In genomic region chr18:79988079-79988924, GRCh38 we compare ENCODE assay signal across 8 cellular contexts.
DNase-seq lines count a peak whose midpoint lies in the region; ATAC-seq lines count a peak whose summit lies in the region.

A gene with protein sequence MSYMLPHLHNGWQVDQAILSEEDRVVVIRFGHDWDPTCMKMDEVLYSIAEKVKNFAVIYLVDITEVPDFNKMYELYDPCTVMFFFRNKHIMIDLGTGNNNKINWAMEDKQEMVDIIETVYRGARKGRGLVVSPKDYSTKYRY (minus strand): TSS chr18:79988563. CDS start chr18:79988392, 171 bp downstream.

- peak; percentile 97 for ATAC-seq in GM21390 (IDR thresholded peaks at IDR 0.05; ENCODE audit: unreplicated experiment)

- H3K27me3 ChIP-seq in HUES48 (ENCODE audit: control insufficient read depth, insufficient read depth, low read length), result no peaks in the 10 kb centered on the region
- H3K27me3 ChIP-seq in mucosa of rectum (ENCODE audit: control insufficient read depth in 2 of 2, insufficient read depth in 2 of 2, low read length in 2 of 2), result no peaks in the 10 kb centered on the region

- peak within 1 kb of the TSS; percentile 91 for H3K4me3 ChIP-seq in HUES48 (ENCODE audit: low read depth, low read length)
- peak within 1 kb of the TSS; percentile 84 to 93 for H3K4me3 ChIP-seq in mucosa of rectum (ENCODE audit: low read length in 2 of 2)

- H3K9me3 ChIP-seq in HUES48 (ENCODE audit: control insufficient read depth, insufficient read depth, low read length), result no peaks in the 10 kb centered on the region
- H3K9me3 ChIP-seq in mucosa of rectum (ENCODE audit: control insufficient read depth in 2 of 2, low read length in 2 of 2), result no peaks in the 10 kb centered on the region

- H3K27ac ChIP-seq in HUES48 (ENCODE audit: low read depth, low read length) (peak within 1 kb of the TSS; percentile 87), epithelial cell of prostate (peak within 1 kb of the TSS; percentile 80), mucosa of rectum (ENCODE audit: low read depth in 2 of 2, low read length in 2 of 2) (peak within 1 kb of the TSS; percentile 95)

- H3K36me3 ChIP-seq in HUES48 (ENCODE audit: control insufficient read depth, insufficient read depth, low read length) (peaks cover 30% of the 10 kb centered on the region), mucosa of rectum (ENCODE audit: control insufficient read depth in 2 of 2, insufficient read depth in 2 of 2, low read length in 2 of 2) (peaks cover 0 to 11% of the 10 kb centered on the region in 2 donors)

- H3K9ac ChIP-seq in HUES48 (ENCODE audit: low read depth, low read length) (peak within 1 kb of the TSS; percentile 85), mucosa of rectum (ENCODE audit: low read depth in 1 of 2, low read length in 2 of 2) (peak within 1 kb of the TSS; percentile 89 to 92)

- H3K4me1 ChIP-seq in HUES48 (ENCODE audit: control insufficient read depth, insufficient read depth, low read length) (peaks cover 26% of the 10 kb centered on the region), mucosa of rectum (ENCODE audit: control insufficient read depth in 2 of 2, insufficient read depth in 2 of 2, low read length in 2 of 2) (peaks cover 11 to 17% of the 10 kb centered on the region in 2 donors)

- peak; percentile 36 for DNase-seq in DMS 273 treated with DMSO at 0.1 percent for 48 hours (lab: John Stamatoyannopoulos, UW)
- peak; percentile 17 for DNase-seq in OCI-M2 (lab: John Stamatoyannopoulos, UW; ENCODE audit: unreplicated experiment)
- DNase-seq in activated T-cell treated with anti-CD3 and anti-CD28 coated beads for 4 hours, result peak; percentile 75
- DNase-seq in epithelial cell of prostate (ENCODE audit: low read depth, low spot score), result peak; percentile 50
- peak; percentile 89 for DNase-seq in stimulated activated CD8-positive, alpha-beta memory T cell treated with anti-CD3 and anti-CD28 coated beads, Interleukin-4, amount 100 ng/mL, for 48 hours

Comparison
In these comparisons a context has a peak if more than half of its experiments do, and no peak if none do; other contexts are left out.
1. Peak in every context shown above with its lines: DNase-seq, ATAC-seq, H3K4me3 ChIP-seq and H3K27ac ChIP-seq.
2. DNase-seq: peak in every context shown above with its lines; median percentile 89 in stimulated activated CD8-positive, alpha-beta memory T cell treated with anti-CD3 and anti-CD28 coated beads, Interleukin-4, amount 100 ng/mL, for 48 hours; 75 in activated T-cell treated with anti-CD3 and anti-CD28 coated beads for 4 hours; 50 in epithelial cell of prostate; 36 in DMS 273 treated with DMSO at 0.1 percent for 48 hours; 17 in OCI-M2.